ENCODE assay signal across 8 cellular contexts in the genomic region with DNA sequence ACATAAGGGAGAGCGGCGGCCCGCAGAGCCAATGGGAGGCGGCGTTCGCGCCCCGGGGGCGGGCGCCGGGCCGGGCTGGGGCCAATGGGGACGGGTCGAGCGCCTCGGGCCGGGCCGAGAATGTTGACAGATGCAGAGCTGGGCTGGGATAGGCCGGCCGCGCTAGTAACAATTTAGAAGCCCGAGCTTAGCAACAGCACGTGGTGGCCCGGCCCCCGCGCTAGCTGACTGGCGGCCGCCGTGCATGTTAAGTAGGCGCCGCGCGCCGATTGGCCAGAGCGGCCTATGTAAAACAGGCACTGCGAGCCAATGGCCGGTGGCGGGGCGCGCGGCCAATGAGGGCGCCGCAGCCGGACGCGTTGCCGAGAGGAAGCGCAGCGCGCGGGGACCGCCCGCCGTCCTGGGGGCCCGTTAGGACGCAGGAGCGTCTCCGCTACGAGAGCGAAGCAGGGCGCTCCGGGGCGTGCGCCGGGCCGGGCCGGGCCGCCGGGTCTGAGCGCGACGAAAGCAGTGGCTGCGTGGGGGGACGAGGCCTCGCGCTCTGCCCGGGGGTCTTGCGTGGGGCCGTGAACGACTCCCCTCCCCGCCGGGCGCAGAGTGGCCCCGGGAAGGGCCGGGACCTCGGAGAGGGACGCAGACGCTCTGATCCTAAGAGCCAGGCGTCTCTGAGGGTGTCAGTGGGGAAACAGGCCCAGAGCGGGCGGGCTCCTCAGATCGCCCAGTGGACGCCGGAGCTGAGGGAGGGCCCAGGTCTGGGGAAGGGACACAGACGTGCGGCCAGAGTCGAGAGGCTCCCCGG. TPM values are rescaled to one million over a fixed set of nuclear protein-coding genes. Genes with fewer than 3 reads are reported as not detected.
DNase-seq lines count a peak whose midpoint lies in the region; ATAC-seq and TF ChIP-seq lines count a peak whose summit lies in the region.

No MANE protein-coding gene starts in this region.

- peak overlapping the region; percentile 79 for H3K4me3 ChIP-seq in left ventricle myocardium inferior
- H3K4me3 ChIP-seq in upper lobe of right lung: peak overlapping the region; percentile 92

- no peaks in the 10 kb centered on the region for H3K27me3 Mint-ChIP-seq in T-helper 1 cell treated with Interleukin-12 subunit alpha and Interleukin-12 subunit beta and Interleukin-4 antibody, amounts not matched to agents 30 μg/mL and 1 μg/mL, for 36 hours (ENCODE audit: low read depth)

- DNase-seq in NCI-H1694 (lab: John Stamatoyannopoulos, UW): peak; percentile 92
- DNase-seq in amygdala (lab: John Stamatoyannopoulos, UW): peak; percentile 78 to 100 (median 99)
- peak; percentile 100 for DNase-seq in left ventricle myocardium inferior
- peak; percentile 100 for DNase-seq in posterior vena cava (ENCODE audit: low spot score)
- DNase-seq in upper lobe of right lung: peak; percentile 100

- H3K36me3 ChIP-seq in left ventricle myocardium inferior: no peaks in the 10 kb centered on the region
- peaks cover 11% of the 10 kb centered on the region for H3K36me3 ChIP-seq in upper lobe of right lung

- H3K4me1 Mint-ChIP-seq in T-helper 1 cell treated with Interleukin-12 subunit alpha and Interleukin-12 subunit beta and Interleukin-4 antibody, amounts not matched to agents 30 μg/mL and 1 μg/mL, for 36 hours (ENCODE audit: low read depth): no peaks in the 10 kb centered on the region

- H3K9me3 Mint-ChIP-seq in T-helper 1 cell treated with Interleukin-12 subunit alpha and Interleukin-12 subunit beta and Interleukin-4 antibody, amounts not matched to agents 30 μg/mL and 1 μg/mL, for 36 hours: no peaks in the 10 kb centered on the region

- H3K36me3 Mint-ChIP-seq in T-helper 1 cell treated with Interleukin-12 subunit alpha and Interleukin-12 subunit beta and Interleukin-4 antibody, amounts not matched to agents 30 μg/mL and 1 μg/mL, for 36 hours (ENCODE audit: low read depth): no peaks in the 10 kb centered on the region

- H3K4me1 ChIP-seq in left ventricle myocardium inferior (peaks cover 91% of the 10 kb centered on the region), upper lobe of right lung (peaks cover 65% of the 10 kb centered on the region)

- H3K27me3 ChIP-seq in left ventricle myocardium inferior (ENCODE audit: low read depth) (no peaks in the 10 kb centered on the region), upper lobe of right lung (no peaks in the 10 kb centered on the region)

- H3K27ac ChIP-seq in left ventricle myocardium inferior (replicated peaks) (peak overlapping the region; percentile 100), upper lobe of right lung (peak overlapping the region; percentile 93)

- peak overlapping the region; percentile 74 for H3K4me3 Mint-ChIP-seq in T-helper 1 cell treated with Interleukin-12 subunit alpha and Interleukin-12 subunit beta and Interleukin-4 antibody, amounts not matched to agents 30 μg/mL and 1 μg/mL, for 36 hours

- H3K27ac Mint-ChIP-seq in T-helper 1 cell treated with Interleukin-12 subunit alpha and Interleukin-12 subunit beta and Interleukin-4 antibody, amounts not matched to agents 30 μg/mL and 1 μg/mL, for 36 hours: peak overlapping the region; percentile 67

- intact Hi-C loops in left ventricle myocardium inferior (cut with micrococcal nuclease): no loop called here
- intact Hi-C loops in posterior vena cava (cut with DNase I): loop anchor here in 1 of 2 donors (10.0 kb wide), 1 partner anchor 152 kb away; a partner anchor contains a TSS
- intact Hi-C loops in upper lobe of right lung (cut with DNase I): no loop called here

- TF ChIP-seq CTCF in left ventricle myocardium inferior (IDR thresholded peaks at IDR 0.05; ENCODE audit: borderline replicate concordance): no peak
- no peak for TF ChIP-seq CTCF in upper lobe of right lung (IDR thresholded peaks at IDR 0.05)

- H3K9me3 ChIP-seq in left ventricle myocardium inferior (replicated peaks) (no peaks in the 10 kb centered on the region), upper lobe of right lung (no peaks in the 10 kb centered on the region)

- peak; percentile 89 for ATAC-seq in GM18498 (IDR thresholded peaks at IDR 0.05; ENCODE audit: unreplicated experiment)
- peak; percentile 89 for ATAC-seq in HG02885 (IDR thresholded peaks at IDR 0.05; ENCODE audit: poor library complexity, unreplicated experiment)
- peak; percentile 94 for ATAC-seq in upper lobe of right lung

RNA-seq across cellular contexts. Expression of a gene that starts 0.4 kb away (rescaled TPM):
- total RNA-seq in left ventricle myocardium inferior (40.4 TPM), posterior vena cava (10 to 100 TPM; 43.6 to 43.7 TPM), upper lobe of right lung (72.7 TPM)

RNA-seq across cellular contexts. Expression of a gene that starts 20.4 kb away (rescaled TPM):
- 6.4 TPM for total RNA-seq in left ventricle myocardium inferior
- total RNA-seq in posterior vena cava: 10 to 100 TPM in 1 of 2 donors, 1 to 10 TPM in 1; 9.6 to 11.8 TPM
- total RNA-seq in upper lobe of right lung: 13.0 TPM

RNA-seq across cellular contexts. Expression of a gene that starts 20.4 kb away (rescaled TPM):
- total RNA-seq in left ventricle myocardium inferior: 2.2 TPM
- 1 to 10 TPM; 2.0 to 3.5 TPM for total RNA-seq in posterior vena cava
- total RNA-seq in upper lobe of right lung: 2.7 TPM

Comparison
In these comparisons a context has a peak if more than half of its experiments do, and no peak if none do; other contexts are left out.
1. Peak in every context shown above with its lines: DNase-seq, ATAC-seq, H3K4me3 ChIP-seq and H3K27ac ChIP-seq.